16 cellular contexts compared by ENCODE assay signal in the genomic region with DNA sequence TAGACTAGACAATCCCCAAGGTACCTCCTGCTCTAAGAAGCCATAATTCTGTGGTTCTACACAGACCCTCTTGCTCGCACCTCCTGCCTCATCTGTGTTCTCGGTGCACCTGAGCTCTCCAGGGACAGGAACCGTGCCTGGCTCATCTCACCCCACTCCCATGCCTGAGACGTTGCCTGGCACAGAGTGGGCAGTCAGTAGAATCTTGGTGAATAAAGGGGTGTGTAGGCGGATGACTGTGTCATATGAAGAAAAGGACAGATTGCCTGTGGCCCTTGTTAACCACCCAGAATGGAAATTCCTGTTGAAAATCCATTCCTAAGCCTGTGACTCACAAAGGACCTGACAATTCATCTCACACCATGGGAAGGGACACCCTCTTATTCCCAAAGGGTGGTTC.
DNase-seq lines count a peak whose midpoint lies in the region; ATAC-seq and TF ChIP-seq lines count a peak whose summit lies in the region.
"Had no signal": no experiment of that assay in that cellular context is flagged by ENCODE, and none has a peak within 500 bp of the region (broad histone marks: within the 10 kb centered on the region; RNA-seq: fewer than 3 reads in every experiment).

No MANE protein-coding gene starts in this region.

- H3K27me3 Mint-ChIP-seq in activated CD4-positive, alpha-beta T cell treated with anti-CD3 and anti-CD28 coated beads for 36 hours: no peaks in the 10 kb centered on the region
- peaks cover 0 to 2% of the 10 kb centered on the region in 2 donors for H3K27me3 Mint-ChIP-seq in natural killer cell (ENCODE audit: low read depth in 2 of 2)

- no peaks in the 10 kb centered on the region for H3K36me3 ChIP-seq in trophoblast cell (ENCODE audit: control insufficient read depth in 1 of 2, insufficient read depth in 2 of 2, low read length in 2 of 2)
- H3K36me3 ChIP-seq: BLaER1 had no signal

- WGBS in trophoblast cell (ENCODE audit: extremely low coverage, insufficient coverage, insufficient read length): no CpG with 5 or more reads among the region's 5 CpGs

- H3K27me3 ChIP-seq in trophoblast cell (ENCODE audit: insufficient read depth, low read length): no peaks in the 10 kb centered on the region
- H3K27me3 ChIP-seq: BLaER1 had no signal

- intact Hi-C loops in activated CD4-positive, alpha-beta T cell treated with anti-CD3 and anti-CD28 coated beads for 36 hours (cut with DNase I, micrococcal nuclease): no loop called here
- intact Hi-C loops in natural killer cell (cut with micrococcal nuclease): no loop called here

- POLR2A ChIA-PET in activated CD4-positive, alpha-beta T cell treated with anti-CD3 and anti-CD28 coated beads for 36 hours (lab: Charles Lee): no interaction called here

- no peak overlapping the region for H2BK120ac ChIP-seq in trophoblast cell (ENCODE audit: insufficient read depth, low read length, poor library complexity)

- no peak overlapping the region for H4K91ac ChIP-seq in trophoblast cell (ENCODE audit: low read depth, low read length)

- H3K14ac ChIP-seq in trophoblast cell (ENCODE audit: low read length): no peak overlapping the region

- H3K4me1 ChIP-seq in trophoblast cell (ENCODE audit: control insufficient read depth in 1 of 2, insufficient read depth in 2 of 2, low read length in 2 of 2): no peaks in the 10 kb centered on the region

- CTCF ChIA-PET in activated CD4-positive, alpha-beta T cell treated with anti-CD3 and anti-CD28 coated beads for 36 hours (lab: Charles Lee): interaction anchor here (0.6 kb wide), 3 partner anchors 42 to 100 kb away, joined by 3 read pairs; no protein-coding TSS in a partner anchor

- H4K8ac ChIP-seq in trophoblast cell (ENCODE audit: low read depth, low read length): no peak overlapping the region

- H3K23ac ChIP-seq in trophoblast cell (ENCODE audit: low read length): no peak overlapping the region

- H3K27ac ChIP-seq in trophoblast cell (ENCODE audit: low read depth, low read length): no peak overlapping the region
- H3K27ac ChIP-seq: 22Rv1, BLaER1 had no signal

- H2BK12ac ChIP-seq in trophoblast cell (ENCODE audit: low read length): no peak overlapping the region

- DNase-seq in activated CD4-positive, alpha-beta T cell treated with anti-CD3 and anti-CD28 coated beads for 36 hours: no peak
- no peak for DNase-seq in activated CD4-positive, alpha-beta T cell treated with anti-CD3 and anti-CD28 coated beads for 48 hours
- peak; percentile 50 for DNase-seq in Daoy (ENCODE audit: low read depth)
- peak; percentile 25 for DNase-seq in astrocyte of the hippocampus (ENCODE audit: low read depth, low spot score)
- no peak for DNase-seq in trophoblast cell
- no peak for DNase-seq in NCI-H446 (lab: John Stamatoyannopoulos, UW)
- no peak for DNase-seq in natural killer cell
- DNase-seq in NK-92 (lab: John Stamatoyannopoulos, UW; ENCODE audit: unreplicated experiment): no peak
- DNase-seq: CD8-positive, alpha-beta memory T cell; Karpas-422; NCI-H1105 treated with DMSO at 0.1 percent for 48 hours; NCI-H1930; NCI-H2171 treated with DMSO at 0.1 percent for 48 hours; NCI-H510A treated with DMSO at 0.1 percent for 48 hours had no signal

- no peaks in the 10 kb centered on the region for H3K79me1 ChIP-seq in trophoblast cell (ENCODE audit: low read length)

- no peaks in the 10 kb centered on the region for H3K79me2 ChIP-seq in trophoblast cell (ENCODE audit: control insufficient read depth, insufficient read depth, low read length, poor library complexity)

- no peak overlapping the region for H3K4me3 Mint-ChIP-seq in activated CD4-positive, alpha-beta T cell treated with anti-CD3 and anti-CD28 coated beads for 36 hours
- no peak overlapping the region for H3K4me3 Mint-ChIP-seq in natural killer cell
- H3K4me3 Mint-ChIP-seq: CD8-positive, alpha-beta memory T cell had no signal

- peaks cover 6% of the 10 kb centered on the region for H3K9me3 Mint-ChIP-seq in activated CD4-positive, alpha-beta T cell treated with anti-CD3 and anti-CD28 coated beads for 36 hours (ENCODE audit: low read depth)
- no peaks in the 10 kb centered on the region for H3K9me3 Mint-ChIP-seq in natural killer cell
- H3K9me3 Mint-ChIP-seq: CD8-positive, alpha-beta memory T cell had no signal

- H3K9ac ChIP-seq in trophoblast cell (ENCODE audit: low read length): peak overlapping the region; percentile 24
- H3K9ac ChIP-seq: BLaER1 had no signal

- no peak overlapping the region for H2BK5ac ChIP-seq in trophoblast cell (ENCODE audit: low read depth, low read length, poor library complexity)

- H3K4me3 ChIP-seq in trophoblast cell (ENCODE audit: low read depth, low read length): no peak overlapping the region
- H3K4me3 ChIP-seq: BLaER1 had no signal

- H3K18ac ChIP-seq in trophoblast cell (ENCODE audit: low read length): no peak overlapping the region

- peak; percentile 39 for ATAC-seq in activated CD4-positive, alpha-beta T cell treated with anti-CD3 and anti-CD28 coated beads for 36 hours
- no peak for ATAC-seq in natural killer cell

- no peak overlapping the region for H3K4me2 ChIP-seq in trophoblast cell (ENCODE audit: low read length)
- H3K4me2 ChIP-seq: BLaER1 had no signal

- no peak overlapping the region for H2AFZ ChIP-seq in trophoblast cell (ENCODE audit: insufficient read depth, low read length, poor library complexity)

- peaks cover 9% of the 10 kb centered on the region for H3K4me1 Mint-ChIP-seq in activated CD4-positive, alpha-beta T cell treated with anti-CD3 and anti-CD28 coated beads for 36 hours
- H3K4me1 Mint-ChIP-seq in natural killer cell: no peaks in the 10 kb centered on the region
- H3K4me1 Mint-ChIP-seq: CD8-positive, alpha-beta memory T cell had no signal

- no peak overlapping the region for H3K27ac Mint-ChIP-seq in activated CD4-positive, alpha-beta T cell treated with anti-CD3 and anti-CD28 coated beads for 36 hours
- no peak overlapping the region for H3K27ac Mint-ChIP-seq in natural killer cell
- H3K27ac Mint-ChIP-seq: CD8-positive, alpha-beta memory T cell had no signal

- H4K12ac ChIP-seq in trophoblast cell (ENCODE audit: low read depth, low read length): no peak overlapping the region

- no peak for TF ChIP-seq CTCF in natural killer cell (IDR thresholded peaks at IDR 0.05)

- no peaks in the 10 kb centered on the region for H3K36me3 Mint-ChIP-seq in activated CD4-positive, alpha-beta T cell treated with anti-CD3 and anti-CD28 coated beads for 36 hours (ENCODE audit: low read depth)
- no peaks in the 10 kb centered on the region for H3K36me3 Mint-ChIP-seq in natural killer cell
- H3K36me3 Mint-ChIP-seq: CD8-positive, alpha-beta memory T cell had no signal

- H3K4ac ChIP-seq in trophoblast cell (ENCODE audit: low read depth, low read length): no peak overlapping the region

- H3K9me3 ChIP-seq in trophoblast cell (ENCODE audit: insufficient read depth, low read depth, low read length): peaks cover 3% of the 10 kb centered on the region
- H3K9me3 ChIP-seq: BLaER1 had no signal

- H2AK5ac ChIP-seq in trophoblast cell (ENCODE audit: low read length): no peak overlapping the region

Comparison
In these comparisons a context has a peak if more than half of its experiments do, and no peak if none do; other contexts are left out.
1. DNase-seq: peak in Daoy (single experiment) and astrocyte of the hippocampus (single experiment); none in activated CD4-positive, alpha-beta T cell treated with anti-CD3 and anti-CD28 coated beads for 36 hours (single experiment), activated CD4-positive, alpha-beta T cell treated with anti-CD3 and anti-CD28 coated beads for 48 hours (single experiment), trophoblast cell (0 of 2), NCI-H446 (0 of 2), natural killer cell (single experiment) and NK-92 (single experiment).